Comparison of ENCODE assay signal across 24 cellular contexts in the genomic region with DNA sequence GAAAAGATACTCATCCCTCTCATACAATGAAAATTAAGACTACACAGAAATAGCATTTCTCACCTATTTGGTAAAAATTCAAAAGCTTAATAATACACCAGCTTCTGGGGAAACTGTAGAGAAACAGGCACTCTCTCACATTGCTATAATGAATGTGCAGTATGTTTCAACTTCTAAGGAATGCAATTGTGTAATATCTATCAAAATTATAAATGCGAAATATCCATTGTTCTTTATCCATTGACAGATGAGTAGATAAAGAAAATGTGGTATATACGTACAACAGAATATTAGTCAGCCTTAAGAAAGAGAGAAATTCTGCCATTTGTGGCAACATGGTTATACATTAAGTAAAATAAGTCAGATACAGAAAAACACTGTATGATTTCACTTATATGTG.
DNase-seq lines count a peak whose midpoint lies in the region; ATAC-seq, FAIRE-seq and TF ChIP-seq lines count a peak whose summit lies in the region.
"Had no signal": no experiment of that assay in that cellular context is flagged by ENCODE, and none has a peak within 500 bp of the region (broad histone marks: within the 10 kb centered on the region; RNA-seq: fewer than 3 reads in every experiment).

No MANE protein-coding gene starts in this region.

- no peak for FAIRE-seq in A549 (lab: Jason Lieb, UNC)
- FAIRE-seq in keratinocyte (lab: Jason Lieb, UNC) = no peak
- FAIRE-seq: D721Med, GM12878, GM19239, H1 had no signal

- no peak for TF ChIP-seq POLR2A in A549 (IDR thresholded peaks at IDR 0.05; ENCODE audit: low read length)

- BruUV-seq in A673 (replicated peaks; lab: Mats Ljungman, UMichigan) = no TSS peak

- H3K4me2 ChIP-seq in A549 (peak overlapping the region; percentile 75), keratinocyte (ENCODE audit: control insufficient read depth, extremely low read depth, insufficient read depth, low read depth, low read length) (peak overlapping the region; percentile 36)
- H3K4me2 ChIP-seq: BLaER1 treated with 17β-estradiol and CSF1 and Interleukin-3, amounts not matched to agents 10 nM and 100 nM had no signal

- H3K9me1 ChIP-seq in keratinocyte (ENCODE audit: control insufficient read depth, extremely low read depth, insufficient read depth, low read length) = no peaks in the 10 kb centered on the region

- intact Hi-C loops in ascending aorta (cut with DNase I) = no loop called here
- intact Hi-C loops in A673 (cut with micrococcal nuclease; ENCODE audit: unreplicated experiment) = no loop called here

- TF ChIP-seq CTCF in A549 (IDR thresholded peaks at IDR 0.05) (no peak), keratinocyte (optimal IDR thresholded peaks at IDR 0.05 in 1 of 3, IDR thresholded peaks at IDR 0.05 in 1 of 3, conservative IDR thresholded peaks at IDR 0.05 in 1 of 3; ENCODE audit: extremely low read depth in 1 of 3, insufficient read depth in 2 of 3, low read length in 3 of 3) (no peak), ascending aorta (IDR thresholded peaks at IDR 0.05) (no peak), A673 (conservative IDR thresholded peaks at IDR 0.05; ENCODE audit: low read depth, low read length) (no peak)

- H3K4me1 ChIP-seq in A549 (peaks cover 38% of the 10 kb centered on the region), adipocyte (ENCODE audit: control insufficient read depth, insufficient read depth, low read length) (no peaks in the 10 kb centered on the region), keratinocyte (ENCODE audit: control insufficient read depth, extremely low read depth, insufficient read depth, low read length) (peaks cover 9% of the 10 kb centered on the region), ascending aorta (no peaks in the 10 kb centered on the region), A673 (ENCODE audit: insufficient read depth, low read length, poor library complexity, severe bottlenecking) (no peaks in the 10 kb centered on the region)
- H3K4me1 ChIP-seq: BE2C; BLaER1 treated with 17β-estradiol and CSF1 and Interleukin-3, amounts not matched to agents 10 nM and 100 nM had no signal

- H3K9me3 ChIP-seq in A549 = peaks cover 37% of the 10 kb centered on the region
- no peaks in the 10 kb centered on the region for H3K9me3 ChIP-seq in adipocyte (ENCODE audit: control insufficient read depth, low read length)
- no peaks in the 10 kb centered on the region for H3K9me3 ChIP-seq in keratinocyte (ENCODE audit: control insufficient read depth, low read depth, low read length)
- H3K9me3 ChIP-seq in ascending aorta = no peaks in the 10 kb centered on the region
- H3K9me3 ChIP-seq in A673 (ENCODE audit: low read depth, low read length, poor library complexity, severe bottlenecking) = no peaks in the 10 kb centered on the region
- H3K9me3 ChIP-seq: BE2C had no signal

- H3K9ac ChIP-seq in adipocyte (ENCODE audit: low read length) (no peak overlapping the region), keratinocyte (ENCODE audit: control insufficient read depth, extremely low read depth, insufficient read depth, low read length) (no peak overlapping the region)
- H3K9ac ChIP-seq: BLaER1 treated with 17β-estradiol and CSF1 and Interleukin-3, amounts not matched to agents 10 nM and 100 nM; GM23248 had no signal

- CTCF ChIA-PET in A549 (lab: Yijun Ruan, JAX) = interaction anchor here (1.3 to 14.4 kb wide), 4 partner anchors 9 to 402 kb away, joined by 3 to 596 read pairs (median 12); no protein-coding TSS in a partner anchor
- CTCF ChIA-PET in A673 (lab: Charles Lee) = interaction anchor here (0.5 kb wide), 1 partner anchor 500 kb away, joined by 7 read pairs; no protein-coding TSS in a partner anchor

- H2AFZ ChIP-seq in keratinocyte (ENCODE audit: control insufficient read depth, low read length) = no peak overlapping the region
- H2AFZ ChIP-seq: GM23248 had no signal

- no peak for TF ChIP-seq RAD21 in A549 (conservative IDR thresholded peaks at IDR 0.05 in 1 of 2, IDR thresholded peaks at IDR 0.05 in 1 of 2)

- peak overlapping the region; percentile 79 to 94 for H3K27ac ChIP-seq in A549
- H3K27ac ChIP-seq in epithelial cell of prostate = peak overlapping the region; percentile 33
- H3K27ac ChIP-seq in keratinocyte (ENCODE audit: control insufficient read depth, insufficient read depth, low read length) = peak overlapping the region; percentile 42
- no peak overlapping the region for H3K27ac ChIP-seq in ascending aorta
- H3K27ac ChIP-seq in A673 (ENCODE audit: low read depth, low read length, poor library complexity, severe bottlenecking) = no peak overlapping the region
- H3K27ac ChIP-seq: BLaER1 treated with 17β-estradiol and CSF1 and Interleukin-3, amounts not matched to agents 10 nM and 100 nM; GM23248 had no signal

- ATAC-seq in A549 = no peak
- ATAC-seq: GM12878 had no signal

- no peaks in the 10 kb centered on the region for H3K36me3 ChIP-seq in adipocyte (ENCODE audit: control insufficient read depth, insufficient read depth, low read length, severe bottlenecking)
- H3K36me3 ChIP-seq in keratinocyte (ENCODE audit: control insufficient read depth in 2 of 2, extremely low read depth in 1 of 2, insufficient read depth in 2 of 2, low read length in 2 of 2) = no peaks in the 10 kb centered on the region
- H3K36me3 ChIP-seq in ascending aorta = no peaks in the 10 kb centered on the region
- H3K36me3 ChIP-seq in A673 (ENCODE audit: insufficient read depth, low read length, poor library complexity, severe bottlenecking) = no peaks in the 10 kb centered on the region
- H3K36me3 ChIP-seq: BE2C; BLaER1 treated with 17β-estradiol and CSF1 and Interleukin-3, amounts not matched to agents 10 nM and 100 nM had no signal

- H3K27me3 ChIP-seq in adipocyte (replicated peaks; ENCODE audit: control insufficient read depth, insufficient read depth, low read length) = peaks cover 13% of the 10 kb centered on the region
- H3K27me3 ChIP-seq in keratinocyte (ENCODE audit: control insufficient read depth, extremely low read depth, insufficient read depth, low read length) = no peaks in the 10 kb centered on the region
- H3K27me3 ChIP-seq in ascending aorta = no peaks in the 10 kb centered on the region
- peaks cover 47% of the 10 kb centered on the region for H3K27me3 ChIP-seq in A673 (replicated peaks; ENCODE audit: insufficient read depth, low read depth, low read length, poor library complexity)
- H3K27me3 ChIP-seq: BE2C; BLaER1 treated with 17β-estradiol and CSF1 and Interleukin-3, amounts not matched to agents 10 nM and 100 nM had no signal

- 41% methylated on average over 2 of the region's 2 CpGs for WGBS in A549 (ENCODE audit: missing lambda C conversion rate)

- DNase-seq in A549 (ENCODE audit: low read depth in 1 of 2, low spot score in 1 of 2) (no peak), adipocyte (ENCODE audit: low read depth) (peak; percentile 0), epithelial cell of prostate (ENCODE audit: low read depth, low spot score) (no peak), keratinocyte (ENCODE audit: low read depth, low spot score) (no peak), ascending aorta (ENCODE audit: low spot score in 2 of 2) (no peak), A673 (ENCODE audit: low spot score) (no peak), 8988T (no peak)
- DNase-seq: ACHN; AML-193; BE2C; CD4-positive, alpha-beta T cell; CD8-positive, alpha-beta memory T cell; DMS 273 treated with DMSO at 0.1 percent for 48 hours; DMS79; EL; GDM1; GM23248; H7; HCEC 1CT had no signal

- POLR2A ChIA-PET in A549 (lab: Yijun Ruan, JAX) = interaction anchor here (1.4 to 2.6 kb wide), 2 partner anchors 57 to 61 kb away, joined by 5 to 17 read pairs; no protein-coding TSS in a partner anchor
- POLR2A ChIA-PET in A673 (lab: Charles Lee; ENCODE audit: low non-redundant PET) = no interaction called here

- no peaks in the 10 kb centered on the region for H3K79me2 ChIP-seq in keratinocyte (ENCODE audit: control insufficient read depth, insufficient read depth, low read length)

- H3K4me3 ChIP-seq in A549 (no peak overlapping the region), adipocyte (ENCODE audit: low read length) (no peak overlapping the region), keratinocyte (ENCODE audit: control insufficient read depth in 2 of 3, extremely low read depth in 1 of 3, insufficient read depth in 2 of 3, low read depth in 1 of 3, low read length in 3 of 3) (no peak overlapping the region), ascending aorta (no peak overlapping the region), A673 (ENCODE audit: low read depth, low read length, poor library complexity, severe bottlenecking) (no peak overlapping the region)
- H3K4me3 ChIP-seq: BLaER1 treated with 17β-estradiol and CSF1 and Interleukin-3, amounts not matched to agents 10 nM and 100 nM; GM12878; GM23248 had no signal

- TF ChIP-seq EP300 in A549 (IDR thresholded peaks at IDR 0.05) = no peak

- no peaks in the 10 kb centered on the region for H4K20me1 ChIP-seq in keratinocyte (ENCODE audit: control insufficient read depth, extremely low read depth, insufficient read depth, low read length)
- H4K20me1 ChIP-seq: BLaER1 treated with 17β-estradiol and CSF1 and Interleukin-3, amounts not matched to agents 10 nM and 100 nM had no signal

- dilution Hi-C loops in keratinocyte (cut with MboI; ENCODE audit: extremely low pct_ligation_motif_present, low sequenced_read_pairs) = loop anchor here (25.0 kb wide), 2 partner anchors 237 to 437 kb away; no protein-coding TSS in a partner anchor

TF ChIP-seq in A549, 52 proteins besides CTCF, POLR2A, EP300 and RAD21:
- TF ChIP-seq CEBPB (IDR thresholded peaks at IDR 0.05) = peak in 1 of 2 experiments; percentile 32; a peak in 1 of 4 replicates
- TF ChIP-seq ZC3H11A (IDR thresholded peaks at IDR 0.05) = no peak

Comparison
In these comparisons a context has a peak if more than half of its experiments do, and no peak if none do; other contexts are left out.
1. H3K27ac ChIP-seq: peak in A549 (2 of 2), epithelial cell of prostate (single experiment) and keratinocyte (single experiment); none in ascending aorta (0 of 2) and A673 (single experiment).